12 cellular contexts compared by ENCODE assay signal in the genomic region with DNA sequence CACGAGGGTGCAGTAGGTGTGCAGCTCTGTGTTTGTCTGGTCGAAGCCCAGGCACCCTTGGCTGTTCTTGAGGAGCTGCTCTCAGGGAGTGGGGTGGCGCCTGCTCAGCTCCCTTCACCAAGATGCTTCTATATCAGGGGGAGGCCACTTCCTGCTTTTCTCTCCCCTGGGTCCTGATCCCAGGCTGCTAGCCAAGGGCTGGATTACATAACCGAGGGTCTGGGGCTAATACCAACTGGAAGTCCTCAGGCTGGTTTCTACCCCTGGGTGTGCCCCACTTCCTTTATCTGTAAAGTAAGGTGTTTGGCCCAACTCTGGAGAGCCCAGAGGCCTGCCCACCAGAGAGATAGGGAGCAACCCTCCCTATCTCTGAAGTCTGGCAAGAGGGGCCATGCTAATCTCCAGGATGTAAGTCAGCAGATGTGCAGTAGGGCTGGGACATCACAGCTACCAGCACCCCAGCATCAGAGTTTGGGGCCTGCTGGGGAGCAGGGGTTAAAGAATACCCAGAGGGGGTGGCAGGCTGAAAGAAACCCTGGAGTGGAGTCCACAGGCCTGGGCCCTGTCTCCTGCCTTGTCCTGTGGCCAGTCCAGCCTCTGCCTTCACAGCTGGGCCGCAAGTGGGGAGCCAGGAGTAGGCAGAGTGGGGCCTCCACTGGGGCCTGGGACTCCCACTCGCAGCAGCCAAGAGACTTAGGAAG. TPM values are rescaled to one million over a fixed set of nuclear protein-coding genes. Genes with fewer than 3 reads are reported as not detected.
DNase-seq lines count a peak whose midpoint lies in the region; ATAC-seq, FAIRE-seq and TF ChIP-seq lines count a peak whose summit lies in the region.
"Had no signal": no experiment of that assay in that cellular context is flagged by ENCODE, and none has a peak within 500 bp of the region (broad histone marks: within the 10 kb centered on the region; RNA-seq: fewer than 3 reads in every experiment).

No MANE protein-coding gene starts in this region.

- intact Hi-C loops in dendritic cell treated with granulocyte-macrophage colony-stimulating factor and Interleukin-4, amounts not matched to agents 40 ng/mL and 50 ng/mL, for 4 days (cut with micrococcal nuclease), result no loop called here

- peak overlapping the region; percentile 88; the same call in 2 of the 3 replicates for H3K4me2 ChIP-seq in A549

- no peak overlapping the region for H3K4me3 Mint-ChIP-seq in dendritic cell treated with granulocyte-macrophage colony-stimulating factor and Interleukin-4, amounts not matched to agents 40 ng/mL and 50 ng/mL, for 4 days
- peak overlapping the region; percentile 63 to 69 (median 65) for H3K4me3 Mint-ChIP-seq in nephron
- H3K4me3 Mint-ChIP-seq: CD4-positive, alpha-beta memory T cell; naive B cell had no signal

- TF ChIP-seq CTCF in A549 (IDR thresholded peaks at IDR 0.05) (no peak), nephron (IDR thresholded peaks at IDR 0.05; ENCODE audit: unreplicated experiment in 3 of 3) (no peak)

- H3K4me1 Mint-ChIP-seq in dendritic cell treated with granulocyte-macrophage colony-stimulating factor and Interleukin-4, amounts not matched to agents 40 ng/mL and 50 ng/mL, for 4 days (ENCODE audit: low read depth), result peaks cover 58% of the 10 kb centered on the region
- peaks cover 52% of the 10 kb centered on the region for H3K4me1 Mint-ChIP-seq in nephron
- H3K4me1 Mint-ChIP-seq: CD4-positive, alpha-beta memory T cell had no signal

- DNase-seq in A549 (ENCODE audit: low read depth in 1 of 2, low spot score in 1 of 2) (no peak), MV-4-11 (lab: John Stamatoyannopoulos, UW) (peak; percentile 80), cerebellum (ENCODE audit: low spot score) (no peak), NCI-H1092 treated with DMSO at 0.1 percent for 48 hours (lab: John Stamatoyannopoulos, UW) (no peak), GM12892 (ENCODE audit: insufficient read length) (no peak)
- no peak for DNase-seq in activated T-cell treated with anti-CD3 and anti-CD28 coated beads, Interleukin-2, amount 50 U/mL, for 48 hours
- DNase-seq: CD4-positive, alpha-beta memory T cell; naive B cell; NCI-H1417 treated with DMSO at 0.1 percent for 48 hours had no signal

- TF ChIP-seq POLR2A in A549 (IDR thresholded peaks at IDR 0.05; ENCODE audit: low read length) (no peak), GM12892 (IDR thresholded peaks at IDR 0.05; ENCODE audit: low read depth, low read length) (no peak)

- no peaks in the 10 kb centered on the region for H3K9me3 ChIP-seq in A549

- ATAC-seq in A549, result no peak

- no peaks in the 10 kb centered on the region for H3K36me3 Mint-ChIP-seq in dendritic cell treated with granulocyte-macrophage colony-stimulating factor and Interleukin-4, amounts not matched to agents 40 ng/mL and 50 ng/mL, for 4 days (ENCODE audit: low read depth)
- peaks cover 26% of the 10 kb centered on the region for H3K36me3 Mint-ChIP-seq in nephron (ENCODE audit: low read depth)
- H3K36me3 Mint-ChIP-seq: CD4-positive, alpha-beta memory T cell; naive B cell had no signal

- CTCF ChIA-PET in A549 (lab: Yijun Ruan, JAX), result interaction anchor here (0.6 to 3.2 kb wide), 4 partner anchors 17 to 30 kb away, joined by 3 to 17 read pairs (median 3); partner anchors contain the start of gene PSMB4

- H3K4me3 ChIP-seq in A549, result no peak overlapping the region

- TF ChIP-seq EP300 in A549 (IDR thresholded peaks at IDR 0.05), result no peak

- 73% methylated on average over 6 of the region's 6 CpGs for WGBS in A549 (ENCODE audit: missing lambda C conversion rate)

- no peak for TF ChIP-seq RAD21 in A549 (conservative IDR thresholded peaks at IDR 0.05 in 1 of 2, IDR thresholded peaks at IDR 0.05 in 1 of 2)

- H3K9me3 Mint-ChIP-seq in dendritic cell treated with granulocyte-macrophage colony-stimulating factor and Interleukin-4, amounts not matched to agents 40 ng/mL and 50 ng/mL, for 4 days, result no peaks in the 10 kb centered on the region
- no peaks in the 10 kb centered on the region for H3K9me3 Mint-ChIP-seq in nephron
- H3K9me3 Mint-ChIP-seq: CD4-positive, alpha-beta memory T cell; naive B cell had no signal

- H3K27ac ChIP-seq in A549, result peak overlapping the region; percentile 4 to 78; a peak in 3 of 6 replicates

- POLR2A ChIA-PET in A549 (lab: Yijun Ruan, JAX), result interaction anchor here (1.0 kb wide), 1 partner anchor 116 kb away, joined by 3 read pairs; the partner anchor contains the start of gene PSMD4

- H3K27ac Mint-ChIP-seq in dendritic cell treated with granulocyte-macrophage colony-stimulating factor and Interleukin-4, amounts not matched to agents 40 ng/mL and 50 ng/mL, for 4 days, result peak overlapping the region; percentile 75
- H3K27ac Mint-ChIP-seq in nephron, result peak overlapping the region; percentile 53 to 96 (median 66)
- H3K27ac Mint-ChIP-seq: CD4-positive, alpha-beta memory T cell had no signal

- peaks cover 37% of the 10 kb centered on the region for H3K4me1 ChIP-seq in A549

- FAIRE-seq in A549 (lab: Jason Lieb, UNC) (no peak), GM12892 (lab: Jason Lieb, UNC) (no peak)
- FAIRE-seq: frontal cortex had no signal

- H3K27me3 Mint-ChIP-seq in dendritic cell treated with granulocyte-macrophage colony-stimulating factor and Interleukin-4, amounts not matched to agents 40 ng/mL and 50 ng/mL, for 4 days, result no peaks in the 10 kb centered on the region
- no peaks in the 10 kb centered on the region for H3K27me3 Mint-ChIP-seq in nephron (ENCODE audit: low read depth)
- H3K27me3 Mint-ChIP-seq: naive B cell had no signal

TF ChIP-seq in A549, 52 proteins besides CTCF, POLR2A, EP300 and RAD21:
- TF ChIP-seq SMC3 (IDR thresholded peaks at IDR 0.05), result no peak
- TF ChIP-seq, protein P1, sequence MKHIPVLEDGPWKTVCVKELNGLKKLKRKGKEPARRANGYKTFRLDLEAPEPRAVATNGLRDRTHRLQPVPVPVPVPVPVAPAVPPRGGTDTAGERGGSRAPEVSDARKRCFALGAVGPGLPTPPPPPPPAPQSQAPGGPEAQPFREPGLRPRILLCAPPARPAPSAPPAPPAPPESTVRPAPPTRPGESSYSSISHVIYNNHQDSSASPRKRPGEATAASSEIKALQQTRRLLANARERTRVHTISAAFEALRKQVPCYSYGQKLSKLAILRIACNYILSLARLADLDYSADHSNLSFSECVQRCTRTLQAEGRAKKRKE (CRISPR knock-in tag; IDR thresholded peaks at IDR 0.05; ENCODE audit: low read depth), result no peak
- no peak for TF ChIP-seq ESRRA (IDR thresholded peaks at IDR 0.05; ENCODE audit: borderline replicate concordance, low read length)
- TF ChIP-seq BHLHE40 (IDR thresholded peaks at IDR 0.05; ENCODE audit: low read depth, low read length), result no peak
- no peak for TF ChIP-seq JUNB (IDR thresholded peaks at IDR 0.05)
- no peak for TF ChIP-seq HOXA7 (CRISPR knock-in tag; IDR thresholded peaks at IDR 0.05)
- TF ChIP-seq GATA3 (IDR thresholded peaks at IDR 0.05; ENCODE audit: borderline replicate concordance), result no peak
- no peak for TF ChIP-seq ZSCAN20 (CRISPR knock-in tag; IDR thresholded peaks at IDR 0.05)
- no peak for TF ChIP-seq RARB (CRISPR knock-in tag; IDR thresholded peaks at IDR 0.05)
- TF ChIP-seq EHF (CRISPR knock-in tag; IDR thresholded peaks at IDR 0.05), result no peak
- TF ChIP-seq RFX5 (IDR thresholded peaks at IDR 0.05), result no peak

RNA-seq across cellular contexts. Expression of gene SELENBP1, which starts 2.1 kb away (rescaled TPM):
- polyA plus RNA-seq in A549 (2011; rRNA removed) (28.6 and 35.4 TPM in 2 replicates), A549 (2017; fragmentation: RNase III; extraction: RNeasy Plus Mini Kit Qiagen cat#74134 plus additional on column Dnase treatment) (9.0 to 12.8 TPM (median 12.6 TPM) in 3 replicates)
- 19.1 and 19.4 TPM in 2 replicates for polyA plus RNA-seq in A549 (2012; cell fraction: cytosol; rRNA removed)
- 64.4 and 65.2 TPM in 2 replicates for polyA plus RNA-seq in A549 (2012; cell fraction: nucleus; rRNA removed)
- polyA minus RNA-seq in A549 (2011; rRNA and poly(A)+ RNA removed), result 29.6 and 37.7 TPM in 2 replicates
- 8.4 TPM for total RNA-seq in cerebellum
- polyA plus RNA-seq in GM12892 (2012; ENCODE audit: missing spikeins), result not detected
- total RNA-seq: CD4-positive, alpha-beta memory T cell had no signal
- polyA plus RNA-seq: CD4-positive, alpha-beta memory T cell had no signal

RNA-seq across cellular contexts. Expression of gene RFX5, which starts 23.3 kb away (rescaled TPM):
- 55.9 and 70.0 TPM in 2 replicates for polyA plus RNA-seq in A549 (2011; rRNA removed)
- 20.8 and 28.8 TPM in 2 replicates for polyA plus RNA-seq in A549 (2012; cell fraction: cytosol; rRNA removed)
- 42.8 and 52.1 TPM in 2 replicates for polyA plus RNA-seq in A549 (2012; cell fraction: nucleus; rRNA removed)
- polyA plus RNA-seq in A549 (2017; fragmentation: RNase III; extraction: RNeasy Plus Mini Kit Qiagen cat#74134 plus additional on column Dnase treatment), result 49.7 to 60.1 TPM (median 59.2 TPM) in 3 replicates
- 105 and 132 TPM in 2 replicates for polyA minus RNA-seq in A549 (2011; rRNA and poly(A)+ RNA removed)
- 29.8 TPM for total RNA-seq in cerebellum
- 133 TPM for polyA plus RNA-seq in GM12892 (2012; ENCODE audit: missing spikeins)

RNA-seq across cellular contexts. Expression of gene PSMB4, which starts 29.0 kb away (rescaled TPM):
- 405 and 431 TPM in 2 replicates for polyA plus RNA-seq in A549 (2011; rRNA removed)
- polyA plus RNA-seq in A549 (2012; cell fraction: cytosol; rRNA removed), result 699 and 707 TPM in 2 replicates
- 555 and 703 TPM in 2 replicates for polyA plus RNA-seq in A549 (2012; cell fraction: nucleus; rRNA removed)
- polyA plus RNA-seq in A549 (2017; fragmentation: RNase III; extraction: RNeasy Plus Mini Kit Qiagen cat#74134 plus additional on column Dnase treatment), result 366 to 384 TPM (median 383 TPM) in 3 replicates
- 369 and 423 TPM in 2 replicates for polyA minus RNA-seq in A549 (2011; rRNA and poly(A)+ RNA removed)
- 158 TPM for total RNA-seq in cerebellum
- 339 TPM for polyA plus RNA-seq in GM12892 (2012; ENCODE audit: missing spikeins)

RNA-seq across cellular contexts. Expression of gene PI4KB, which starts 43.1 kb away (rescaled TPM):
- 34.4 and 37.7 TPM in 2 replicates for polyA plus RNA-seq in A549 (2011; rRNA removed)
- polyA plus RNA-seq in A549 (2012; cell fraction: cytosol; rRNA removed), result 32.3 and 37.4 TPM in 2 replicates
- 37.4 and 40.0 TPM in 2 replicates for polyA plus RNA-seq in A549 (2012; cell fraction: nucleus; rRNA removed)
- 26.3 to 27.6 TPM (median 26.8 TPM) in 3 replicates for polyA plus RNA-seq in A549 (2017; fragmentation: RNase III; extraction: RNeasy Plus Mini Kit Qiagen cat#74134 plus additional on column Dnase treatment)
- polyA minus RNA-seq in A549 (2011; rRNA and poly(A)+ RNA removed), result 78.2 and 106 TPM in 2 replicates
- total RNA-seq in cerebellum, result 26.0 TPM
- polyA plus RNA-seq in GM12892 (2012; ENCODE audit: missing spikeins), result 37.4 TPM
